Comparison of ENCODE assay signal across 34 cellular contexts in the genomic region with DNA sequence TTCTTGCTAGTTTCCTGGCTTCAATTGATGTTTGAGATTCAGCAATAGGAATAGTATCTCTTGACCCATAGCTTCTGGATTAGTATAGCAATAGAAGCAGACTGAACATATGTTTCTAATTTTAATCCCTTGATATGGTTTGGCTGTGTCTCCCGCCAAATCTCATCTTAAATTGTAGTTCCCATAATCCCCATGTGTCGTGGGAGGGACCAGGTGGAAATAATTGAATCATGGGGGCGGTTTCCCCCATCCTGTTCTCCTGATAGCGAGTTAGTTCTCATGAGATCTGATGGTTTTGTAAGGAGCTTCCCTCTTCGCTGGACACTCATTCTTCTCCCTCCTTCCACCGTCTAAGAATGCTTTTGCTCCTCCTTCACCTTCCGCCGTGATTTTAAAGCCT. TPM values are rescaled to one million over a fixed set of nuclear protein-coding genes. Genes with fewer than 3 reads are reported as not detected.
"Had no signal": no experiment of that assay in that cellular context is flagged by ENCODE, and none has a peak within 500 bp of the region (broad histone marks: within the 10 kb centered on the region; RNA-seq: fewer than 3 reads in every experiment).

No MANE protein-coding gene starts in this region.

- H3K36me3 ChIP-seq: heart left ventricle, ovary, right lobe of liver, transverse colon had no signal

- H3K4me1 ChIP-seq: foreskin keratinocyte, heart left ventricle, right lobe of liver, testis, transverse colon had no signal

- ATAC-seq: effector memory CD8-positive, alpha-beta T cell; foreskin keratinocyte; heart left ventricle; left colon; right lobe of liver; stimulated activated naive CD8-positive, alpha-beta T cell treated with anti-CD3 and anti-CD28 coated beads, Interleukin-15, Interleukin-2, amounts not matched to agents 100 U/mL and 50 U/mL, for 24 hours had no signal

- H3K27ac ChIP-seq: foreskin keratinocyte, heart left ventricle, ovary, right lobe of liver, testis, transverse colon had no signal

- H3K27me3 ChIP-seq: right lobe of liver, testis, transverse colon had no signal

- H3K9me3 ChIP-seq: heart left ventricle, ovary, right lobe of liver, testis, transverse colon had no signal

- DNase-seq: activated CD4-positive, alpha-beta memory T cell treated with anti-CD3 and anti-CD28 coated beads for 36 hours; activated CD4-positive, alpha-beta T cell treated with anti-CD3 and anti-CD28 coated beads, Interleukin-2, amount 10 ng/mL, durations not matched to agents 24 days and 14 days; activated CD4-positive, CD25-positive, alpha-beta regulatory T cell treated with anti-CD3 and anti-CD28 coated beads, Interleukin-2, amount 50 U/mL, for 72 hours; activated CD8-positive, alpha-beta memory T cell treated with anti-CD3 and anti-CD28 coated beads, Interleukin-2, amount 50 U/mL, for 4 hours; activated effector memory CD4-positive, alpha-beta T cell treated with anti-CD3 and anti-CD28 coated beads, Interleukin-2, amount 50 U/mL, for 16 hours; activated naive CD4-positive, alpha-beta T cell treated with anti-CD3 and anti-CD28 coated beads, Interleukin-2, amount 10 ng/mL, durations not matched to agents 7 days and 5 days; activated naive CD8-positive, alpha-beta T cell treated with anti-CD3 and anti-CD28 coated beads, Interleukin-2, amount 10 ng/mL, durations not matched to agents 7 days and 5 days; activated T-cell treated with anti-CD3 and anti-CD28 coated beads, Interleukin-2, amount 50 U/mL, for 1 hour; caudate nucleus; cortex of kidney; effector memory CD8-positive, alpha-beta T cell; foreskin keratinocyte; heart left ventricle; hypothalamus; immature natural killer cell; kidney; left colon; mammary epithelial cell; naive B cell; nephron progenitor cell; ovary; right lobe of liver; stimulated activated CD4-positive, alpha-beta T cell treated with anti-CD3 and anti-CD28 coated beads, Interleukin-2, amount 100 ng/mL, for 48 hours; stimulated activated naive CD8-positive, alpha-beta T cell treated with anti-CD3 and anti-CD28 coated beads, Interleukin-15, Interleukin-2, amounts not matched to agents 100 U/mL and 50 U/mL, for 24 hours; testis; transverse colon had no signal

- H3K4me3 ChIP-seq: heart left ventricle, ovary, right lobe of liver, testis, transverse colon had no signal

RNA-seq across cellular contexts. Expression of a gene that starts 20.1 kb away (rescaled TPM):
- total RNA-seq: activated CD4-positive, alpha-beta memory T cell treated with anti-CD3 and anti-CD28 coated beads for 36 hours; activated CD4-positive, alpha-beta T cell treated with anti-CD3 and anti-CD28 coated beads, Interleukin-2, amount 10 ng/mL, durations not matched to agents 24 days and 14 days; activated CD8-positive, alpha-beta memory T cell treated with anti-CD3 and anti-CD28 coated beads for 36 hours; activated naive CD8-positive, alpha-beta T cell treated with anti-CD3 and anti-CD28 coated beads, Interleukin-2, amount 10 ng/mL, durations not matched to agents 7 days and 5 days; activated T-helper 1 cell treated with anti-CD3 and anti-CD28 coated beads, Interleukin-12 subunit alpha, Interleukin-12 subunit beta, Interleukin-2, Interleukin-4 antibody, amounts not matched to agents 30 ng/mL and 10 ng/mL and 1 ng/mL, durations not matched to agents 14 hours and 24 hours and 36 hours; chondrocyte; endothelial cell of umbilical vein; fibroblast of lung; foreskin keratinocyte; kidney; left colon; liver; mammary epithelial cell; mesothelial cell of epicardium; progenitor cell of endocrine pancreas; testis had no signal
- polyA plus RNA-seq: fibroblast of lung, foreskin keratinocyte, immature natural killer cell, liver, mammary epithelial cell had no signal
